36 cellular contexts compared by ENCODE assay signal in genomic region chr4:188031751-188032150, GRCh38. TPM values are rescaled to one million over a fixed set of nuclear protein-coding genes. Genes with fewer than 3 reads are reported as not detected.
DNase-seq lines count a peak whose midpoint lies in the region; ATAC-seq and TF ChIP-seq lines count a peak whose summit lies in the region.
"Had no signal": no experiment of that assay in that cellular context is flagged by ENCODE, and none has a peak within 500 bp of the region (broad histone marks: within the 10 kb centered on the region; RNA-seq: fewer than 3 reads in every experiment).

No MANE protein-coding gene starts in this region.

- H3K4me3 Mint-ChIP-seq in endodermal cell = peak overlapping the region; percentile 48
- H3K4me3 Mint-ChIP-seq: activated naive CD8-positive, alpha-beta T cell treated with anti-CD3 and anti-CD28 coated beads, Interleukin-2, amount 50 U/mL, for 24 hours; activated T-cell treated with anti-CD3 and anti-CD28 coated beads, Interleukin-2, amount 50 U/mL, for 72 hours; central memory CD8-positive, alpha-beta T cell; dendritic cell treated with granulocyte-macrophage colony-stimulating factor and Interleukin-4, amounts not matched to agents 40 ng/mL and 50 ng/mL, for 4 days; naive B cell; T-helper 1 cell treated with Interleukin-12 subunit alpha and Interleukin-12 subunit beta and Interleukin-4 antibody, amounts not matched to agents 30 μg/mL and 1 μg/mL, for 36 hours had no signal

- peaks cover 27% of the 10 kb centered on the region for H3K27me3 Mint-ChIP-seq in endodermal cell (ENCODE audit: insufficient read depth)
- H3K27me3 Mint-ChIP-seq: CD4-positive, CD25-positive, alpha-beta regulatory T cell; central memory CD8-positive, alpha-beta T cell had no signal

- H3K14ac ChIP-seq in trophoblast cell (ENCODE audit: low read length) = no peak overlapping the region

- H2AK5ac ChIP-seq in trophoblast cell (ENCODE audit: low read length) = no peak overlapping the region

- H2BK5ac ChIP-seq in trophoblast cell (ENCODE audit: low read depth, low read length, poor library complexity) = no peak overlapping the region

- H4K12ac ChIP-seq in trophoblast cell (ENCODE audit: low read depth, low read length) = no peak overlapping the region

- ATAC-seq in HG03280 (IDR thresholded peaks at IDR 0.05; ENCODE audit: unreplicated experiment) (no peak), HG03432 (IDR thresholded peaks at IDR 0.05; ENCODE audit: unreplicated experiment) (no peak)
- ATAC-seq: A549; activated naive CD8-positive, alpha-beta T cell treated with anti-CD3 and anti-CD28 coated beads, Interleukin-2, amount 50 U/mL, for 24 hours; activated T-cell treated with anti-CD3 and anti-CD28 coated beads, Interleukin-2, amount 50 U/mL, for 72 hours; heart right ventricle; left ventricle myocardium superior; PC-3 had no signal

- H3K36me3 Mint-ChIP-seq in endodermal cell (ENCODE audit: low read depth) = no peaks in the 10 kb centered on the region
- H3K36me3 Mint-ChIP-seq: CD4-positive, CD25-positive, alpha-beta regulatory T cell had no signal

- H3K4me2 ChIP-seq in trophoblast cell (ENCODE audit: low read length) = no peak overlapping the region
- H3K4me2 ChIP-seq: A549, KMS-11 had no signal

- H2BK120ac ChIP-seq in trophoblast cell (ENCODE audit: insufficient read depth, low read length, poor library complexity) = no peak overlapping the region

- no peak for TF ChIP-seq POLR2A in sigmoid colon (IDR thresholded peaks at IDR 0.05)

- no peaks in the 10 kb centered on the region for H3K79me2 ChIP-seq in trophoblast cell (ENCODE audit: control insufficient read depth, insufficient read depth, low read length, poor library complexity)

- H3K36me3 ChIP-seq in H7 (replicated peaks; ENCODE audit: control insufficient read depth, insufficient read depth, low read length) (no peaks in the 10 kb centered on the region), endodermal cell (ENCODE audit: control insufficient read depth, insufficient read depth, low read length) (no peaks in the 10 kb centered on the region), trophoblast cell (ENCODE audit: control insufficient read depth in 1 of 2, insufficient read depth in 2 of 2, low read length in 2 of 2) (no peaks in the 10 kb centered on the region), sigmoid colon (no peaks in the 10 kb centered on the region)
- H3K36me3 ChIP-seq: esophagus squamous epithelium, heart right ventricle, MG63, suprapubic skin had no signal

- H2AFZ ChIP-seq in trophoblast cell (ENCODE audit: insufficient read depth, low read length, poor library complexity) = no peak overlapping the region
- H2AFZ ChIP-seq: GM23248 had no signal

- no peaks in the 10 kb centered on the region for H3K9me3 Mint-ChIP-seq in endodermal cell

- intact Hi-C loops in sigmoid colon (cut with DNase I) = no loop called here

- peak; percentile 69 for DNase-seq in H7
- DNase-seq in endodermal cell = peak; percentile 79
- DNase-seq in iPS-NIHi11 (ENCODE audit: low spot score) = peak; percentile 39
- no peak for DNase-seq in trophoblast cell
- DNase-seq in sigmoid colon = no peak
- no peak for DNase-seq in NCI-H1436 treated with DMSO at 0.1 percent for 48 hours (lab: John Stamatoyannopoulos, UW)
- DNase-seq: activated CD4-positive, alpha-beta T cell treated with anti-CD3 and anti-CD28 coated beads, Interleukin-2, amount 50 U/mL, for 48 hours; activated naive CD8-positive, alpha-beta T cell treated with anti-CD3 and anti-CD28 coated beads, Interleukin-2, amount 50 U/mL, for 24 hours; activated T-cell treated with anti-CD3 and anti-CD28 coated beads, Interleukin-2, amount 50 U/mL, for 72 hours; CD4-positive, CD25-positive, alpha-beta regulatory T cell; DMS79 treated with DMSO at 0.1 percent for 48 hours; esophagus squamous epithelium; GM23248; heart right ventricle; kidney; left ventricle myocardium superior; MG63; midbrain; naive B cell; NCI-H1105 treated with DMSO at 0.1 percent for 48 hours; NCI-H2029; NCI-H526; NK-92 treated with Interleukin-12 subunit alpha and Interleukin-12 subunit beta, amount 100 ng/mL, for 24 hours; PC-3; stimulated activated naive CD4-positive, alpha-beta T cell had no signal

- H3K79me1 ChIP-seq in trophoblast cell (ENCODE audit: low read length) = peaks cover 3% of the 10 kb centered on the region

- peak overlapping the region; percentile 50 for H3K27ac Mint-ChIP-seq in endodermal cell
- H3K27ac Mint-ChIP-seq: activated naive CD8-positive, alpha-beta T cell treated with anti-CD3 and anti-CD28 coated beads, Interleukin-2, amount 50 U/mL, for 24 hours; activated T-cell treated with anti-CD3 and anti-CD28 coated beads, Interleukin-2, amount 50 U/mL, for 72 hours; CD4-positive, CD25-positive, alpha-beta regulatory T cell; dendritic cell treated with granulocyte-macrophage colony-stimulating factor and Interleukin-4, amounts not matched to agents 40 ng/mL and 50 ng/mL, for 4 days; naive B cell; T-helper 1 cell treated with Interleukin-12 subunit alpha and Interleukin-12 subunit beta and Interleukin-4 antibody, amounts not matched to agents 30 μg/mL and 1 μg/mL, for 36 hours had no signal

- no peak for TF ChIP-seq EP300 in sigmoid colon (IDR thresholded peaks at IDR 0.05)

- H4K8ac ChIP-seq in trophoblast cell (ENCODE audit: low read depth, low read length) = peak overlapping the region; percentile 66

- no peak overlapping the region for H3K23ac ChIP-seq in trophoblast cell (ENCODE audit: low read length)

- no peak overlapping the region for H3K9ac ChIP-seq in endodermal cell (ENCODE audit: extremely low read depth, low read length, poor library complexity, severe bottlenecking)
- H3K9ac ChIP-seq in trophoblast cell (ENCODE audit: low read length) = no peak overlapping the region
- H3K9ac ChIP-seq: GM23248, KMS-11 had no signal

- TF ChIP-seq CTCF in endodermal cell (conservative IDR thresholded peaks at IDR 0.05) = no peak
- TF ChIP-seq CTCF in sigmoid colon (IDR thresholded peaks at IDR 0.05) = no peak

- H4K91ac ChIP-seq in trophoblast cell (ENCODE audit: low read depth, low read length) = no peak overlapping the region

- H2BK12ac ChIP-seq in trophoblast cell (ENCODE audit: low read length) = no peak overlapping the region

- H3K9me3 ChIP-seq in endodermal cell (ENCODE audit: control insufficient read depth, low read length) (no peaks in the 10 kb centered on the region), trophoblast cell (ENCODE audit: insufficient read depth, low read depth, low read length) (peaks cover 6% of the 10 kb centered on the region), sigmoid colon (no peaks in the 10 kb centered on the region)
- H3K9me3 ChIP-seq: A549, esophagus squamous epithelium, MG63, suprapubic skin had no signal

- H3K4ac ChIP-seq in trophoblast cell (ENCODE audit: low read depth, low read length) = no peak overlapping the region

- H3K18ac ChIP-seq in trophoblast cell (ENCODE audit: low read length) = no peak overlapping the region

- peaks cover 14% of the 10 kb centered on the region for H3K4me1 Mint-ChIP-seq in endodermal cell
- H3K4me1 Mint-ChIP-seq: activated naive CD8-positive, alpha-beta T cell treated with anti-CD3 and anti-CD28 coated beads, Interleukin-2, amount 50 U/mL, for 24 hours; central memory CD8-positive, alpha-beta T cell had no signal

- H3K27ac ChIP-seq in endodermal cell (ENCODE audit: low read depth, low read length) (no peak overlapping the region), trophoblast cell (ENCODE audit: low read depth, low read length) (no peak overlapping the region), sigmoid colon (no peak overlapping the region)
- H3K27ac ChIP-seq: A549, esophagus squamous epithelium, foreskin keratinocyte, GM23248, heart right ventricle, KMS-11, skin epidermis, suprapubic skin had no signal

- H3K27me3 ChIP-seq in H7 (ENCODE audit: control insufficient read depth, insufficient read depth, low read length) (no peaks in the 10 kb centered on the region), endodermal cell (ENCODE audit: control insufficient read depth, insufficient read depth, low read length, poor library complexity, severe bottlenecking) (peaks cover 18% of the 10 kb centered on the region), trophoblast cell (ENCODE audit: insufficient read depth, low read length) (no peaks in the 10 kb centered on the region), sigmoid colon (no peaks in the 10 kb centered on the region)
- H3K27me3 ChIP-seq: esophagus squamous epithelium, foreskin keratinocyte, MG63, suprapubic skin had no signal

- H3K4me3 ChIP-seq in H7 (ENCODE audit: insufficient read depth, low read depth, low read length) = peak overlapping the region; percentile 14; the same call in 1 of the 2 replicates
- H3K4me3 ChIP-seq in endodermal cell (ENCODE audit: low read length) = peak overlapping the region; percentile 14
- no peak overlapping the region for H3K4me3 ChIP-seq in trophoblast cell (ENCODE audit: low read depth, low read length)
- H3K4me3 ChIP-seq in sigmoid colon = no peak overlapping the region
- H3K4me3 ChIP-seq: A549, esophagus squamous epithelium, GM23248, heart right ventricle, MG63, skin epidermis, suprapubic skin had no signal

- 32 to 44% methylated on average over 10 to 17 of the region's 18 CpGs for WGBS in endodermal cell (ENCODE audit: insufficient coverage in 1 of 2, insufficient read length in 1 of 2), 2 experiments
- WGBS in trophoblast cell (ENCODE audit: extremely low coverage, insufficient coverage, insufficient read length) = no CpG with 5 or more reads among the region's 18 CpGs
- WGBS in sigmoid colon, 2 donors = 50 to 89% methylated on average over 18 of the region's 18 CpGs

- H3K4me1 ChIP-seq in endodermal cell (ENCODE audit: control insufficient read depth, insufficient read depth, low read length) (no peaks in the 10 kb centered on the region), trophoblast cell (ENCODE audit: control insufficient read depth in 1 of 2, insufficient read depth in 2 of 2, low read length in 2 of 2) (peaks cover 6 to 7% of the 10 kb centered on the region in 2 experiments), sigmoid colon (no peaks in the 10 kb centered on the region)
- H3K4me1 ChIP-seq: A549, esophagus squamous epithelium, foreskin keratinocyte, heart right ventricle, suprapubic skin had no signal

RNA-seq across cellular contexts. Expression of gene ZFP42, which starts 36.2 kb away (rescaled TPM):
- total RNA-seq in H7 (2014; rRNA removed; shearing (Covaris generic)) = 174 and 194 TPM in 2 replicates
- total RNA-seq in endodermal cell (10 to 100 TPM; 30.9 to 58.5 TPM), sigmoid colon (not detected)
- polyA plus RNA-seq in endodermal cell (2013, experiment 1 of 2) = 4.9 TPM
- polyA plus RNA-seq in endodermal cell (2013, experiment 2 of 2) = 2.6 TPM
- polyA plus RNA-seq in trophoblast cell (2013) = 49.0 and 49.5 TPM in 2 replicates
- polyA plus RNA-seq in sigmoid colon = not detected
- total RNA-seq: activated T-cell treated with anti-CD3 and anti-CD28 coated beads, Interleukin-2, amount 50 U/mL, for 72 hours; CD4-positive, CD25-positive, alpha-beta regulatory T cell; esophagus squamous epithelium; GM23248; kidney; left ventricle myocardium superior; osteoblast; PC-3; suprapubic skin had no signal
- polyA plus RNA-seq: A549; CD4-positive, CD25-positive, alpha-beta regulatory T cell; GM23248; heart right ventricle had no signal

Comparison
In these comparisons a context has a peak if more than half of its experiments do, and no peak if none do; other contexts are left out.
1. DNase-seq: peak in H7 (single experiment), endodermal cell (single experiment) and iPS-NIHi11 (single experiment); none in trophoblast cell (0 of 2), sigmoid colon (single experiment) and NCI-H1436 treated with DMSO at 0.1 percent for 48 hours (single experiment).
2. H3K4me3 ChIP-seq: peak in H7 (single experiment) and endodermal cell (single experiment); none in trophoblast cell (single experiment) and sigmoid colon (0 of 4).
3. RNA of gene ZFP42, which starts 36.2 kb away (total RNA-seq): 174 to 194 TPM in H7 and 30.9 to 58.5 TPM in endodermal cell; not detected in sigmoid colon; every median in the first group is over 10 times any median in the second.